In the genomic region with DNA sequence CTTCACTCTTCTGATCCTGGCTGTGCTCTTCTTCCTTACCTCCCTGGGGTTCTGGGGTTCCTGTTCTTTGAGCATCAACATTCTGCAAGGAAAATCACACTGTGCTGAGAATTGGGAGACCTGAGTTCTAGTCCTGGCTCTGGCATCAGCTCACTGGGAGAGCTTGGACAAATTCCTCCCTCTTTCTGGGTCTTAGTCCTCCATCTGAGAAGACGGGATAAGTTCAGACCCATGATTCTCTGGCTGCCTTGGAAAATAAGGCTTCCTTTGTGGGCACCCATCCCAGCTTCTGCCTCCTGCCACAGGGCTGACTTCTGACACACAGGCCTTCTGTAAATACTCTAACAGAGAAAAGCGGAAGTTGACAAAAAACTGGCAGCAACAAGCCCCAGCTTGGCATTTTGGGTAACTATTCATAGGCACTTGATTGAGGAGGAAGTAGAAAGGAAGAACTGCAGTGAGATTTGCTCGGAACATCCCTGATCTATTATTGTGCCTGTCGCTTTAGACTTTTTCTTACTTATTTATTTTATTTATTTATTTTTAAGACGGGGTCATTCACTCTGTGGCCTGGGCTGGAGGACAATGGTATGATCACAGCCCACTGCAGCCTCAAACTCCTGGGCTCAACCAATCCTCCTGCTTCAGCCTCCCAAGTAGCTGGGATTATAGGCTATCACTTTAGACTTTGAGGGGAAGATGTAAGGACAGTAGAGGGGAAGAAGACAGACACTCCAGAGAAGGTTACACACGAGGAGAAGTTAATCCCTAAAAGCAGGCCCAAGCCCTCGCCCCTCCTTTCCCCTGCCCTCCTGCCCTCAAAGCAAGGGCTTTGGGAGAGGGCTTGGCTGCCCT, we compare ENCODE assay signal across 8 cellular contexts. TPM values are rescaled to one million over a fixed set of nuclear protein-coding genes. Genes with fewer than 3 reads are reported as not detected.
DNase-seq lines count a peak whose midpoint lies in the region; ATAC-seq and TF ChIP-seq lines count a peak whose summit lies in the region.

No MANE protein-coding gene starts in this region.

- no peaks in the 10 kb centered on the region for H3K36me3 ChIP-seq in mesodermal cell (ENCODE audit: control insufficient read depth, insufficient read depth, low read length)

- H3K4me3 Mint-ChIP-seq in T-helper 2 cell treated with Interferon-gamma antibody and Interleukin-4, amounts not matched to agents 5 μg/mL and 100 μg/mL, for 36 hours: peak overlapping the region; percentile 80
- H3K4me3 Mint-ChIP-seq in type B pancreatic cell: no peak overlapping the region

- H3K27me3 Mint-ChIP-seq in T-helper 2 cell treated with Interferon-gamma antibody and Interleukin-4, amounts not matched to agents 5 μg/mL and 100 μg/mL, for 36 hours (ENCODE audit: low read depth): no peaks in the 10 kb centered on the region
- H3K27me3 Mint-ChIP-seq in type B pancreatic cell: no peaks in the 10 kb centered on the region

- WGBS in mesodermal cell (ENCODE audit: insufficient coverage in 2 of 2), 2 experiments: 89 to 93% methylated on average over 3 of the region's 7 CpGs

- H3K36me3 Mint-ChIP-seq in T-helper 2 cell treated with Interferon-gamma antibody and Interleukin-4, amounts not matched to agents 5 μg/mL and 100 μg/mL, for 36 hours (ENCODE audit: low read depth): peaks cover 23% of the 10 kb centered on the region
- H3K36me3 Mint-ChIP-seq in type B pancreatic cell: peaks cover 20% of the 10 kb centered on the region

- H3K4me3 ChIP-seq in coronary artery (peak overlapping the region; percentile 22), mesodermal cell (ENCODE audit: extremely low read depth, insufficient read depth, low read length, poor library complexity, severe bottlenecking) (no peak overlapping the region)

- H3K27ac Mint-ChIP-seq in T-helper 2 cell treated with Interferon-gamma antibody and Interleukin-4, amounts not matched to agents 5 μg/mL and 100 μg/mL, for 36 hours: peak overlapping the region; percentile 92
- peak overlapping the region; percentile 72 for H3K27ac Mint-ChIP-seq in type B pancreatic cell

- DNase-seq in NCI-H2196 (lab: John Stamatoyannopoulos, UW; ENCODE audit: unreplicated experiment) (peak; percentile 10), NCI-H2196 treated with DMSO at 0.1 percent for 48 hours (lab: John Stamatoyannopoulos, UW; ENCODE audit: unreplicated experiment) (no peak), coronary artery (ENCODE audit: low spot score) (peak; percentile 87), type B pancreatic cell (ENCODE audit: extremely low spot score, unreplicated experiment) (no peak), HuH-7 (ENCODE audit: low spot score) (no peak)
- DNase-seq in T-helper 2 cell treated with Interferon-gamma antibody and Interleukin-4, amounts not matched to agents 5 μg/mL and 100 μg/mL, for 36 hours (ENCODE audit: low spot score): peak; percentile 40

- peaks cover 43% of the 10 kb centered on the region for H3K4me1 Mint-ChIP-seq in T-helper 2 cell treated with Interferon-gamma antibody and Interleukin-4, amounts not matched to agents 5 μg/mL and 100 μg/mL, for 36 hours (ENCODE audit: low read depth)
- peaks cover 10% of the 10 kb centered on the region for H3K4me1 Mint-ChIP-seq in type B pancreatic cell (ENCODE audit: unreplicated experiment)

- peak; percentile 80 for ATAC-seq in HG03175 (IDR thresholded peaks at IDR 0.05; ENCODE audit: unreplicated experiment)

- TF ChIP-seq CTCF in coronary artery (IDR thresholded peaks at IDR 0.05): no peak
- TF ChIP-seq CTCF in type B pancreatic cell (conservative IDR thresholded peaks at IDR 0.05): no peak

- H3K9me3 Mint-ChIP-seq in T-helper 2 cell treated with Interferon-gamma antibody and Interleukin-4, amounts not matched to agents 5 μg/mL and 100 μg/mL, for 36 hours: no peaks in the 10 kb centered on the region
- no peaks in the 10 kb centered on the region for H3K9me3 Mint-ChIP-seq in type B pancreatic cell

- no peaks in the 10 kb centered on the region for H3K4me1 ChIP-seq in mesodermal cell (ENCODE audit: control insufficient read depth, insufficient read depth, low read length, poor library complexity, severe bottlenecking)

- peak overlapping the region; percentile 90 to 92 for H3K27ac ChIP-seq in coronary artery
- peak overlapping the region; percentile 41 for H3K27ac ChIP-seq in mesodermal cell (ENCODE audit: low read depth, low read length, severe bottlenecking)

- no peaks in the 10 kb centered on the region for H3K9me3 ChIP-seq in mesodermal cell (ENCODE audit: control insufficient read depth, low read length)

RNA-seq across cellular contexts. Expression of gene PCBP1, which starts 7.9 kb away (rescaled TPM):
- polyA plus RNA-seq in mesodermal cell (2013, experiment 1 of 2): 305 TPM
- 286 TPM for polyA plus RNA-seq in mesodermal cell (2013, experiment 2 of 2)
- total RNA-seq in type B pancreatic cell (ENCODE audit: low replicate concordance): 316 and 349 TPM in 2 replicates

Comparison
In these comparisons a context has a peak if more than half of its experiments do, and no peak if none do; other contexts are left out.
1. DNase-seq: peak in NCI-H2196 (single experiment), T-helper 2 cell treated with Interferon-gamma antibody and Interleukin-4, amounts not matched to agents 5 μg/mL and 100 μg/mL, for 36 hours (single experiment) and coronary artery (single experiment); none in NCI-H2196 treated with DMSO at 0.1 percent for 48 hours (single experiment), type B pancreatic cell (single experiment) and HuH-7 (single experiment).